In genomic region chr5:34854459-34855174, GRCh38 we compare ENCODE assay signal across 10 cellular contexts. TPM values are rescaled to one million over a fixed set of nuclear protein-coding genes. Genes with fewer than 3 reads are reported as not detected.
A peak's percentile ranks its signal among the peaks of the same experiment; 100 is the strongest.
DNase-seq lines count a peak whose midpoint lies in the region; ATAC-seq and TF ChIP-seq lines count a peak whose summit lies in the region.
"Had no signal": no experiment of that assay in that cellular context is flagged by ENCODE, and none has a peak within 500 bp of the region (broad histone marks: within the 10 kb centered on the region; RNA-seq: fewer than 3 reads in every experiment).

No MANE protein-coding gene starts in this region.

- H3K9me3 ChIP-seq in WERI-Rb-1 (ENCODE audit: severe bottlenecking): peaks cover 4% of the 10 kb centered on the region
- no peaks in the 10 kb centered on the region for H3K9me3 ChIP-seq in aorta (ENCODE audit: control insufficient read depth, low read length)

- peak overlapping the region; percentile 1 for H3K4me3 Mint-ChIP-seq in neural crest cell

- H3K27ac ChIP-seq in WERI-Rb-1 (no peak overlapping the region), aorta (ENCODE audit: low read depth in 1 of 2, low read length in 2 of 2) (no peak overlapping the region)
- H3K27ac ChIP-seq: epithelial cell of prostate had no signal

- 90 to 92% methylated on average over 4 of the region's 4 CpGs for WGBS in aorta, 2 donors

- peaks cover 11% of the 10 kb centered on the region for H3K36me3 Mint-ChIP-seq in neural crest cell (ENCODE audit: low read depth)

- DNase-seq in NCI-H2107 treated with DMSO at 0.1 percent for 48 hours (lab: John Stamatoyannopoulos, UW; ENCODE audit: unreplicated experiment): peak; percentile 51
- no peak for DNase-seq in neural crest cell (ENCODE audit: low read depth, low spot score)
- DNase-seq in WERI-Rb-1: no peak
- DNase-seq in activated CD8-positive, alpha-beta memory T cell treated with anti-CD3 and anti-CD28 coated beads, Interleukin-2, amount 50 U/mL, for 4 hours: no peak
- DNase-seq in NOMO-1 (lab: John Stamatoyannopoulos, UW; ENCODE audit: unreplicated experiment in 2 of 2): no peak
- DNase-seq in aorta: no peak

- no peak overlapping the region for H3K4me3 ChIP-seq in WERI-Rb-1 (ENCODE audit: low read depth, low read length)
- no peak overlapping the region for H3K4me3 ChIP-seq in aorta (ENCODE audit: low read length in 2 of 2)

- H3K27me3 ChIP-seq in WERI-Rb-1 (ENCODE audit: insufficient read depth, low read depth, severe bottlenecking): no peaks in the 10 kb centered on the region
- H3K27me3 ChIP-seq in aorta (ENCODE audit: control insufficient read depth in 1 of 2, insufficient read depth in 2 of 2, low read length in 1 of 2): no peaks in the 10 kb centered on the region

- no peak for TF ChIP-seq CTCF in neural crest cell (conservative IDR thresholded peaks at IDR 0.05)
- TF ChIP-seq CTCF in WERI-Rb-1 (IDR thresholded peaks at IDR 0.05; ENCODE audit: low read depth, low read length): no peak

- H3K36me3 ChIP-seq in WERI-Rb-1 (no peaks in the 10 kb centered on the region), aorta (ENCODE audit: control insufficient read depth in 1 of 2, insufficient read depth in 2 of 2, low read length in 1 of 2) (peaks cover 0 to 4% of the 10 kb centered on the region in 2 donors)

- ATAC-seq in GM19043 (IDR thresholded peaks at IDR 0.05; ENCODE audit: low read depth, unreplicated experiment): peak; percentile 89
- peak; percentile 87 for ATAC-seq in HG02981 (IDR thresholded peaks at IDR 0.05; ENCODE audit: unreplicated experiment)
- no peak for ATAC-seq in aorta (ENCODE audit: low FRiP score)
- ATAC-seq: HCT116 had no signal

- H3K4me1 ChIP-seq in aorta (ENCODE audit: control insufficient read depth in 1 of 2, insufficient read depth in 2 of 2, low read length in 2 of 2): peaks cover 3 to 5% of the 10 kb centered on the region in 2 donors

- peaks cover 7% of the 10 kb centered on the region for H3K9me3 Mint-ChIP-seq in neural crest cell

- H3K27ac Mint-ChIP-seq in neural crest cell (ENCODE audit: unreplicated experiment): peak overlapping the region; percentile 13

- H3K4me1 Mint-ChIP-seq in neural crest cell: peaks cover 36% of the 10 kb centered on the region

- H3K27me3 Mint-ChIP-seq in neural crest cell (ENCODE audit: low read depth): no peaks in the 10 kb centered on the region

- intact Hi-C loops in aorta (cut with DNase I): no loop called here

RNA-seq across cellular contexts. Expression of gene TTC23L, which starts 15.7 kb away (rescaled TPM):
- total RNA-seq in neural crest cell (1.6 and 2.3 TPM in 2 replicates), aorta (under 1 TPM; 0.62 to 0.72 TPM)
- polyA plus RNA-seq in aorta: 1 to 10 TPM in 1 of 2 donors, not detected in 1; 6.1 TPM
